ENCODE assay signal across 21 cellular contexts in genomic region chr20:4893709-4894108, GRCh38.
"Had no signal": no experiment of that assay in that cellular context is flagged by ENCODE, and none has a peak within 500 bp of the region (broad histone marks: within the 10 kb centered on the region; RNA-seq: fewer than 3 reads in every experiment).

No MANE protein-coding gene starts in this region.

- DNase-seq: activated CD4-positive, CD25-positive, alpha-beta regulatory T cell treated with anti-CD3 and anti-CD28 coated beads, Interleukin-2, amount 50 U/mL, for 72 hours; activated naive CD4-positive, alpha-beta T cell; aorta; cerebellar nuclear complex; dermis blood vessel endothelial cell; erythroblast; foreskin melanocyte; kidney; nucleus accumbens; sigmoid colon; spleen; stimulated activated CD4-positive, alpha-beta T cell treated with anti-CD3 and anti-CD28 coated beads, Interleukin-4, amount 100 ng/mL, for 4 hours; stimulated activated naive CD4-positive, alpha-beta T cell; T-helper 2 cell; tibial artery; uterus had no signal

- ATAC-seq: left lobe of liver; natural killer cell treated with Interleukin-12 subunit alpha and Interleukin-12 subunit beta and Interleukin-15 and Interleukin-18, amount 100 ng/mL, for 72 hours had no signal

- H3K27ac Mint-ChIP-seq: mesothelial cell of epicardium had no signal

- H3K36me3 ChIP-seq: uterus had no signal

- H3K27me3 Mint-ChIP-seq: natural killer cell treated with Interleukin-12 subunit alpha and Interleukin-12 subunit beta and Interleukin-15 and Interleukin-18, amount 100 ng/mL, for 72 hours had no signal

- H3K9me3 Mint-ChIP-seq: mesothelial cell of epicardium; natural killer cell treated with Interleukin-12 subunit alpha and Interleukin-12 subunit beta and Interleukin-15 and Interleukin-18, amount 100 ng/mL, for 72 hours had no signal

- H3K4me3 ChIP-seq: lung, sigmoid colon, spleen, tibial artery, uterus had no signal

- H3K27ac ChIP-seq: sigmoid colon, tibial artery, uterus, VCaP had no signal

- H3K4me3 Mint-ChIP-seq: mesothelial cell of epicardium; natural killer cell treated with Interleukin-12 subunit alpha and Interleukin-12 subunit beta and Interleukin-15 and Interleukin-18, amount 100 ng/mL, for 72 hours had no signal

- H3K27me3 ChIP-seq: sigmoid colon, spleen, tibial artery, uterus had no signal

- H3K4me1 ChIP-seq: sigmoid colon, uterus had no signal

- H3K36me3 Mint-ChIP-seq: natural killer cell treated with Interleukin-12 subunit alpha and Interleukin-12 subunit beta and Interleukin-15 and Interleukin-18, amount 100 ng/mL, for 72 hours had no signal

- H3K9me3 ChIP-seq: sigmoid colon, spleen, tibial artery, uterus had no signal
